In genomic region chr12:27331927-27332324, GRCh38 we compare ENCODE assay signal across 8 cellular contexts. TPM values are rescaled to one million over a fixed set of nuclear protein-coding genes. Genes with fewer than 3 reads are reported as not detected.
DNase-seq lines count a peak whose midpoint lies in the region; ATAC-seq and TF ChIP-seq lines count a peak whose summit lies in the region.

No MANE protein-coding gene starts in this region.

- peak overlapping the region; percentile 78 for H3K27ac ChIP-seq in hepatocyte
- H3K27ac ChIP-seq in thoracic aorta, result peak overlapping the region in 1 of 2 donors; percentile 18
- no peak overlapping the region for H3K27ac ChIP-seq in caudate nucleus (ENCODE audit: low read depth, low read length)

- peak overlapping the region; percentile 73 for H3K4me3 Mint-ChIP-seq in activated CD8-positive, alpha-beta T cell treated with anti-CD3 and anti-CD28 coated beads, Interleukin-2, amount 10 ng/mL, durations not matched to agents 7 days and 5 days

- no peaks in the 10 kb centered on the region for H3K9me3 ChIP-seq in hepatocyte (ENCODE audit: low read depth)
- H3K9me3 ChIP-seq in thoracic aorta, result no peaks in the 10 kb centered on the region

- H3K4me1 ChIP-seq in hepatocyte (ENCODE audit: insufficient read depth) (peaks cover 15% of the 10 kb centered on the region), thoracic aorta (ENCODE audit: control insufficient read depth in 1 of 2, low read depth in 2 of 2) (peaks cover 5 to 32% of the 10 kb centered on the region in 2 donors)

- H3K4me1 Mint-ChIP-seq in activated CD8-positive, alpha-beta T cell treated with anti-CD3 and anti-CD28 coated beads, Interleukin-2, amount 10 ng/mL, durations not matched to agents 7 days and 5 days (ENCODE audit: low read depth), result peaks cover 35% of the 10 kb centered on the region

- H3K27me3 ChIP-seq in hepatocyte (peaks cover 8% of the 10 kb centered on the region), thoracic aorta (replicated peaks; ENCODE audit: insufficient read depth) (no peaks in the 10 kb centered on the region)

- no peaks in the 10 kb centered on the region for H3K9me2 ChIP-seq in hepatocyte (replicated peaks; ENCODE audit: insufficient read depth)

- H3K36me3 ChIP-seq in hepatocyte (replicated peaks; ENCODE audit: insufficient read depth, low read depth), result no peaks in the 10 kb centered on the region
- H3K36me3 ChIP-seq in thoracic aorta, result peaks cover 8% of the 10 kb centered on the region

- peak overlapping the region; percentile 81 for H3K27ac Mint-ChIP-seq in activated CD8-positive, alpha-beta T cell treated with anti-CD3 and anti-CD28 coated beads, Interleukin-2, amount 10 ng/mL, durations not matched to agents 7 days and 5 days

- H3K36me3 Mint-ChIP-seq in activated CD8-positive, alpha-beta T cell treated with anti-CD3 and anti-CD28 coated beads, Interleukin-2, amount 10 ng/mL, durations not matched to agents 7 days and 5 days (ENCODE audit: low read depth), result peaks cover 8% of the 10 kb centered on the region

- H3K4me3 ChIP-seq in hepatocyte, result no peak overlapping the region
- peak overlapping the region; percentile 76 for H3K4me3 ChIP-seq in thoracic aorta

- no peaks in the 10 kb centered on the region for H3K9me3 Mint-ChIP-seq in activated CD8-positive, alpha-beta T cell treated with anti-CD3 and anti-CD28 coated beads, Interleukin-2, amount 10 ng/mL, durations not matched to agents 7 days and 5 days (ENCODE audit: insufficient read depth)

- H3K27me3 Mint-ChIP-seq in activated CD8-positive, alpha-beta T cell treated with anti-CD3 and anti-CD28 coated beads, Interleukin-2, amount 10 ng/mL, durations not matched to agents 7 days and 5 days (ENCODE audit: low read depth), result peaks cover 12% of the 10 kb centered on the region

- H3K79me2 ChIP-seq in hepatocyte, result no peaks in the 10 kb centered on the region

- peak overlapping the region; percentile 94 for H3K4me2 ChIP-seq in hepatocyte

- peak; percentile 2 for DNase-seq in activated naive CD4-positive, alpha-beta T cell treated with Interleukin-2 at 50 U/mL for 16 hours
- DNase-seq in activated naive CD4-positive, alpha-beta T cell (lab: John Stamatoyannopoulos, UW), result no peak
- DNase-seq in activated CD8-positive, alpha-beta T cell treated with anti-CD3 and anti-CD28 coated beads, Interleukin-2, amount 10 ng/mL, durations not matched to agents 7 days and 5 days, result no peak
- DNase-seq in hepatocyte (ENCODE audit: low spot score) (no peak), thoracic aorta (ENCODE audit: low spot score) (no peak), caudate nucleus (lab: John Stamatoyannopoulos, UW) (no peak), SKM-1 treated with dmso at 0.1 percent for 144 hours (lab: John Stamatoyannopoulos, UW; ENCODE audit: unreplicated experiment) (no peak)
- DNase-seq in activated CD4-positive, CD25-positive, alpha-beta regulatory T cell treated with anti-CD3 and anti-CD28 coated beads, Interleukin-2, amount 50 U/mL, for 72 hours, result no peak

- H2AFZ ChIP-seq in hepatocyte, result peak overlapping the region; percentile 71

- POLR2A ChIA-PET in activated CD8-positive, alpha-beta T cell treated with anti-CD3 and anti-CD28 coated beads, Interleukin-2, amount 10 ng/mL, durations not matched to agents 7 days and 5 days (lab: Charles Lee), result no interaction called here

- no peak for ATAC-seq in activated CD8-positive, alpha-beta T cell treated with anti-CD3 and anti-CD28 coated beads, Interleukin-2, amount 10 ng/mL, durations not matched to agents 7 days and 5 days
- ATAC-seq in thoracic aorta (ENCODE audit: insufficient number of reproducible peaks, low FRiP score, low read depth), result no peak

- TF ChIP-seq CTCF in hepatocyte (IDR thresholded peaks at IDR 0.05; ENCODE audit: poor library complexity), result no peak
- no peak for TF ChIP-seq CTCF in thoracic aorta (IDR thresholded peaks at IDR 0.05)

- WGBS in hepatocyte (ENCODE audit: low lambda C conversion rate, missing lambda C conversion rate), result 42% methylated on average over 3 of the region's 3 CpGs

- CTCF ChIA-PET in activated CD8-positive, alpha-beta T cell treated with anti-CD3 and anti-CD28 coated beads, Interleukin-2, amount 10 ng/mL, durations not matched to agents 7 days and 5 days (lab: Charles Lee), result interaction anchor here (1.0 to 4.2 kb wide), 3 partner anchors 27 to 103 kb away, joined by 3 to 24 read pairs (median 4); no protein-coding TSS in a partner anchor

- no peaks in the 10 kb centered on the region for H4K20me1 ChIP-seq in hepatocyte (ENCODE audit: insufficient read depth, poor library complexity, severe bottlenecking)

RNA-seq across cellular contexts. Expression of gene BMAL2, which starts 0.7 kb away (rescaled TPM):
- 10 to 100 TPM; 17.9 to 18.3 TPM for total RNA-seq in activated CD8-positive, alpha-beta T cell treated with anti-CD3 and anti-CD28 coated beads, Interleukin-2, amount 10 ng/mL, durations not matched to agents 7 days and 5 days
- total RNA-seq in hepatocyte, result 3.9 and 5.2 TPM in 2 replicates
- polyA plus RNA-seq in hepatocyte, result 0.18 and 1.1 TPM in 2 replicates
- total RNA-seq in thoracic aorta, result 10 to 100 TPM in 1 of 2 donors, 1 to 10 TPM in 1; 5.8 to 11.1 TPM
